1 cellular context compared by ENCODE assay signal in genomic region chrX:70433848-70434351, GRCh38.
TF ChIP-seq lines count a peak whose summit lies in the region.

No MANE protein-coding gene starts in this region.

TF ChIP-seq in HepG2, 621 proteins besides CTCF, POLR2A, EP300 and RAD21 (continued from another document and continues in another):
- TF ChIP-seq ZFP91 (CRISPR knock-in tag; IDR thresholded peaks at IDR 0.05; ENCODE audit: borderline replicate concordance) (peak; percentile 78), GABPB1 (CRISPR knock-in tag; IDR thresholded peaks at IDR 0.05) (no peak), MAZ (IDR thresholded peaks at IDR 0.05; ENCODE audit: borderline replicate concordance, low read depth, low read length) (no peak; the same call in 1 of the 2 replicates), MAZ (CRISPR knock-in tag; IDR thresholded peaks at IDR 0.05; ENCODE audit: low read depth) (peak; percentile 52), ZNF451 (CRISPR knock-in tag; IDR thresholded peaks at IDR 0.05) (no peak), TFDP1 (CRISPR knock-in tag; IDR thresholded peaks at IDR 0.05; ENCODE audit: borderline replicate concordance) (0 out of 2 replicates have a peak, but pooled peaks have one; percentile 48), SALL1 (CRISPR knock-in tag; IDR thresholded peaks at IDR 0.05) (peak; percentile 60; the same call in 1 of the 2 replicates), MIER3 (CRISPR knock-in tag; IDR thresholded peaks at IDR 0.05; ENCODE audit: borderline replicate concordance) (peak; percentile 22; the same call in 1 of the 2 replicates), ZNF687 (CRISPR knock-in tag; IDR thresholded peaks at IDR 0.05) (peak; percentile 69), SOX5 (CRISPR knock-in tag; IDR thresholded peaks at IDR 0.05; ENCODE audit: borderline replicate concordance) (0 out of 2 replicates have a peak, but pooled peaks have one; percentile 8), ZFY (CRISPR knock-in tag; IDR thresholded peaks at IDR 0.05) (peak; percentile 38; the same call in 1 of the 2 replicates), SALL2 (CRISPR knock-in tag; IDR thresholded peaks at IDR 0.05) (0 out of 2 replicates have a peak, but pooled peaks have one; percentile 35), CCAR2 (optimal IDR thresholded peaks at IDR 0.05; ENCODE audit: low read depth, low read length) (no peak), RXRB (CRISPR knock-in tag; IDR thresholded peaks at IDR 0.05; ENCODE audit: borderline replicate concordance) (peak; percentile 41; the same call in 1 of the 2 replicates), HOXA3 (CRISPR knock-in tag; IDR thresholded peaks at IDR 0.05) (peak; percentile 84), ZMYM2 (CRISPR knock-in tag; IDR thresholded peaks at IDR 0.05) (peak; percentile 55; the same call in 1 of the 2 replicates), SRSF1 (optimal IDR thresholded peaks at IDR 0.05; ENCODE audit: low read depth, low read length) (peak; percentile 43), PRDM15 (CRISPR knock-in tag; IDR thresholded peaks at IDR 0.05) (no peak)
- TF ChIP-seq, protein P1, sequence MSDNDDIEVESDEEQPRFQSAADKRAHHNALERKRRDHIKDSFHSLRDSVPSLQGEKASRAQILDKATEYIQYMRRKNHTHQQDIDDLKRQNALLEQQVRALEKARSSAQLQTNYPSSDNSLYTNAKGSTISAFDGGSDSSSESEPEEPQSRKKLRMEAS (IDR thresholded peaks at IDR 0.05): peak; percentile 70
- TF ChIP-seq, protein P2, sequence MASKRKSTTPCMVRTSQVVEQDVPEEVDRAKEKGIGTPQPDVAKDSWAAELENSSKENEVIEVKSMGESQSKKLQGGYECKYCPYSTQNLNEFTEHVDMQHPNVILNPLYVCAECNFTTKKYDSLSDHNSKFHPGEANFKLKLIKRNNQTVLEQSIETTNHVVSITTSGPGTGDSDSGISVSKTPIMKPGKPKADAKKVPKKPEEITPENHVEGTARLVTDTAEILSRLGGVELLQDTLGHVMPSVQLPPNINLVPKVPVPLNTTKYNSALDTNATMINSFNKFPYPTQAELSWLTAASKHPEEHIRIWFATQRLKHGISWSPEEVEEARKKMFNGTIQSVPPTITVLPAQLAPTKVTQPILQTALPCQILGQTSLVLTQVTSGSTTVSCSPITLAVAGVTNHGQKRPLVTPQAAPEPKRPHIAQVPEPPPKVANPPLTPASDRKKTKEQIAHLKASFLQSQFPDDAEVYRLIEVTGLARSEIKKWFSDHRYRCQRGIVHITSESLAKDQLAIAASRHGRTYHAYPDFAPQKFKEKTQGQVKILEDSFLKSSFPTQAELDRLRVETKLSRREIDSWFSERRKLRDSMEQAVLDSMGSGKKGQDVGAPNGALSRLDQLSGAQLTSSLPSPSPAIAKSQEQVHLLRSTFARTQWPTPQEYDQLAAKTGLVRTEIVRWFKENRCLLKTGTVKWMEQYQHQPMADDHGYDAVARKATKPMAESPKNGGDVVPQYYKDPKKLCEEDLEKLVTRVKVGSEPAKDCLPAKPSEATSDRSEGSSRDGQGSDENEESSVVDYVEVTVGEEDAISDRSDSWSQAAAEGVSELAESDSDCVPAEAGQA (IDR thresholded peaks at IDR 0.05; ENCODE audit: low read depth): no peak
- TF ChIP-seq, protein P2 (CRISPR knock-in tag; IDR thresholded peaks at IDR 0.05; ENCODE audit: borderline replicate concordance): no peak
- TF ChIP-seq, protein P3, sequence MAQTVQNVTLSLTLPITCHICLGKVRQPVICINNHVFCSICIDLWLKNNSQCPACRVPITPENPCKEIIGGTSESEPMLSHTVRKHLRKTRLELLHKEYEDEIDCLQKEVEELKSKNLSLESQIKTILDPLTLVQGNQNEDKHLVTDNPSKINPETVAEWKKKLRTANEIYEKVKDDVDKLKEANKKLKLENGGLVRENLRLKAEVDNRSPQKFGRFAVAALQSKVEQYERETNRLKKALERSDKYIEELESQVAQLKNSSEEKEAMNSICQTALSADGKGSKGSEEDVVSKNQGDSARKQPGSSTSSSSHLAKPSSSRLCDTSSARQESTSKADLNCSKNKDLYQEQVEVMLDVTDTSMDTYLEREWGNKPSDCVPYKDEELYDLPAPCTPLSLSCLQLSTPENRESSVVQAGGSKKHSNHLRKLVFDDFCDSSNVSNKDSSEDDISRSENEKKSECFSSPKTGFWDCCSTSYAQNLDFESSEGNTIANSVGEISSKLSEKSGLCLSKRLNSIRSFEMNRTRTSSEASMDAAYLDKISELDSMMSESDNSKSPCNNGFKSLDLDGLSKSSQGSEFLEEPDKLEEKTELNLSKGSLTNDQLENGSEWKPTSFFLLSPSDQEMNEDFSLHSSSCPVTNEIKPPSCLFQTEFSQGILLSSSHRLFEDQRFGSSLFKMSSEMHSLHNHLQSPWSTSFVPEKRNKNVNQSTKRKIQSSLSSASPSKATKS (CRISPR knock-in tag; IDR thresholded peaks at IDR 0.05): no peak
- TF ChIP-seq, protein P4, sequence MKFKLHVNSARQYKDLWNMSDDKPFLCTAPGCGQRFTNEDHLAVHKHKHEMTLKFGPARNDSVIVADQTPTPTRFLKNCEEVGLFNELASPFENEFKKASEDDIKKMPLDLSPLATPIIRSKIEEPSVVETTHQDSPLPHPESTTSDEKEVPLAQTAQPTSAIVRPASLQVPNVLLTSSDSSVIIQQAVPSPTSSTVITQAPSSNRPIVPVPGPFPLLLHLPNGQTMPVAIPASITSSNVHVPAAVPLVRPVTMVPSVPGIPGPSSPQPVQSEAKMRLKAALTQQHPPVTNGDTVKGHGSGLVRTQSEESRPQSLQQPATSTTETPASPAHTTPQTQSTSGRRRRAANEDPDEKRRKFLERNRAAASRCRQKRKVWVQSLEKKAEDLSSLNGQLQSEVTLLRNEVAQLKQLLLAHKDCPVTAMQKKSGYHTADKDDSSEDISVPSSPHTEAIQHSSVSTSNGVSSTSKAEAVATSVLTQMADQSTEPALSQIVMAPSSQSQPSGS (CRISPR knock-in tag; IDR thresholded peaks at IDR 0.05): peak; percentile 66; the same call in 1 of the 2 replicates
- TF ChIP-seq, protein P5, sequence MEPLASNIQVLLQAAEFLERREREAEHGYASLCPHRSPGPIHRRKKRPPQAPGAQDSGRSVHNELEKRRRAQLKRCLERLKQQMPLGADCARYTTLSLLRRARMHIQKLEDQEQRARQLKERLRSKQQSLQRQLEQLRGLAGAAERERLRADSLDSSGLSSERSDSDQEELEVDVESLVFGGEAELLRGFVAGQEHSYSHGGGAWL (CRISPR knock-in tag; IDR thresholded peaks at IDR 0.05): no peak; the same call in 1 of the 2 replicates
- TF ChIP-seq, protein P6, sequence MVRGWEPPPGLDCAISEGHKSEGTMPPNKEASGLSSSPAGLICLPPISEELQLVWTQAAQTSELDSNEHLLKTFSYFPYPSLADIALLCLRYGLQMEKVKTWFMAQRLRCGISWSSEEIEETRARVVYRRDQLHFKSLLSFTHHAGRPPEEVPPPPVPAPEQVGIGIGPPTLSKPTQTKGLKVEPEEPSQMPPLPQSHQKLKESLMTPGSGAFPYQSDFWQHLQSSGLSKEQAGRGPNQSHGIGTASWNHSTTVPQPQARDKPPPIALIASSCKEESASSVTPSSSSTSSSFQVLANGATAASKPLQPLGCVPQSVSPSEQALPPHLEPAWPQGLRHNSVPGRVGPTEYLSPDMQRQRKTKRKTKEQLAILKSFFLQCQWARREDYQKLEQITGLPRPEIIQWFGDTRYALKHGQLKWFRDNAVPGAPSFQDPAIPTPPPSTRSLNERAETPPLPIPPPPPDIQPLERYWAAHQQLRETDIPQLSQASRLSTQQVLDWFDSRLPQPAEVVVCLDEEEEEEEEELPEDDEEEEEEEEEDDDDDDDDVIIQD (CRISPR knock-in tag; IDR thresholded peaks at IDR 0.05; ENCODE audit: low read depth): no peak
- TF ChIP-seq, protein P7, sequence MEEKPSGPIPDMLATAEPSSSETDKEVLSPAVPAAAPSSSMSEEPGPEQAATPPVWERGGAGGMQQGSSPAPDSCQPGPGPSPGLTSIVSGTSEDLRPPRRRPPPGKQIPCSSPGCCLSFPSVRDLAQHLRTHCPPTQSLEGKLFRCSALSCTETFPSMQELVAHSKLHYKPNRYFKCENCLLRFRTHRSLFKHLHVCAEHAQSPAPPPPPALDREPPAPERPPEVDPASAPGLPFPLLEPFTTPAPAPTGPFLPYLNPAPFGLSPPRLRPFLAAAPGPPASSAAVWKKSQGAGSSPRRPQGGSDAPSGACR (CRISPR knock-in tag; IDR thresholded peaks at IDR 0.05): 0 out of 2 replicates have a peak, but pooled peaks have one; percentile 42
